In genomic region chr15:57288926-57289650, GRCh38 we compare ENCODE assay signal across 18 cellular contexts.
A peak's percentile ranks its signal among the peaks of the same experiment; 100 is the strongest.
DNase-seq lines count a peak whose midpoint lies in the region; ATAC-seq and TF ChIP-seq lines count a peak whose summit lies in the region.
"Had no signal": no experiment of that assay in that cellular context is flagged by ENCODE, and none has a peak within 500 bp of the region (broad histone marks: within the 10 kb centered on the region; RNA-seq: fewer than 3 reads in every experiment).

No MANE protein-coding gene starts in this region.

- ATAC-seq in lower lobe of right lung (no peak), GM18858 (IDR thresholded peaks at IDR 0.05; ENCODE audit: unreplicated experiment) (no peak), GM18867 (IDR thresholded peaks at IDR 0.05; ENCODE audit: unreplicated experiment) (no peak), gastroesophageal sphincter (no peak)
- ATAC-seq: activated T-cell treated with anti-CD3 and anti-CD28 coated beads, Interleukin-2, amount 50 U/mL, for 72 hours; foreskin keratinocyte had no signal

- WGBS in GM23248 (ENCODE audit: low coverage in 1 of 2, low lambda C conversion rate in 2 of 2, missing lambda C conversion rate in 2 of 2), 2 experiments: 23 to 25% methylated on average over 7 of the region's 7 CpGs
- 67 to 73% methylated on average over 3 to 7 of the region's 7 CpGs for WGBS in gastroesophageal sphincter (ENCODE audit: low coverage in 1 of 2), 2 donors

- H3K9me3 ChIP-seq in GM23248 (ENCODE audit: low read depth) (no peaks in the 10 kb centered on the region), WERI-Rb-1 (ENCODE audit: severe bottlenecking) (peaks cover 3% of the 10 kb centered on the region), lower lobe of right lung (no peaks in the 10 kb centered on the region), gastroesophageal sphincter (no peaks in the 10 kb centered on the region)

- intact Hi-C loops in lower lobe of right lung (cut with DNase I): no loop called here

- no peaks in the 10 kb centered on the region for H3K9me2 ChIP-seq in GM23248 (ENCODE audit: insufficient read depth)

- in situ Hi-C loops in GM23248 (cut with MboI): no loop called here

- no peak for TF ChIP-seq POLR2A in gastroesophageal sphincter (IDR thresholded peaks at IDR 0.05)

- H3K27me3 ChIP-seq in GM23248 (replicated peaks; ENCODE audit: insufficient read depth): no peaks in the 10 kb centered on the region
- no peaks in the 10 kb centered on the region for H3K27me3 ChIP-seq in WERI-Rb-1 (ENCODE audit: insufficient read depth, low read depth, severe bottlenecking)
- no peaks in the 10 kb centered on the region for H3K27me3 ChIP-seq in lower lobe of right lung (ENCODE audit: low read depth)
- no peaks in the 10 kb centered on the region for H3K27me3 ChIP-seq in gastroesophageal sphincter
- H3K27me3 ChIP-seq: foreskin keratinocyte had no signal

- no peak overlapping the region for H2AFZ ChIP-seq in GM23248

- H3K27ac ChIP-seq in GM23248: peak overlapping the region; percentile 64
- peak overlapping the region; percentile 68 for H3K27ac ChIP-seq in WERI-Rb-1
- peak overlapping the region; percentile 8 for H3K27ac ChIP-seq in lower lobe of right lung
- H3K27ac ChIP-seq in gastroesophageal sphincter: no peak overlapping the region
- H3K27ac ChIP-seq: foreskin keratinocyte had no signal

- H3K4me3 ChIP-seq in AG09309 (ENCODE audit: control insufficient read depth, low read depth, low read length) (no peak overlapping the region), GM23248 (peak overlapping the region; percentile 36), WERI-Rb-1 (ENCODE audit: low read depth, low read length) (no peak overlapping the region), lower lobe of right lung (no peak overlapping the region), gastroesophageal sphincter (no peak overlapping the region)

- H3K4me2 ChIP-seq in GM23248 (ENCODE audit: unreplicated experiment): peak overlapping the region; percentile 37

- H3K36me3 ChIP-seq in GM23248 (ENCODE audit: low read depth) (peaks cover 14% of the 10 kb centered on the region), WERI-Rb-1 (peaks cover 47% of the 10 kb centered on the region), lower lobe of right lung (peaks cover 42% of the 10 kb centered on the region), gastroesophageal sphincter (peaks cover 0 to 62% of the 10 kb centered on the region in 2 donors)

- H4K20me1 ChIP-seq in GM23248 (ENCODE audit: insufficient read depth): no peaks in the 10 kb centered on the region

- TF ChIP-seq CTCF in AG09309 (IDR thresholded peaks at IDR 0.05; ENCODE audit: control insufficient read depth, insufficient read depth, low read depth, low read length, missing control alignments): no peak
- no peak for TF ChIP-seq CTCF in WERI-Rb-1 (IDR thresholded peaks at IDR 0.05; ENCODE audit: low read depth, low read length)
- TF ChIP-seq CTCF in lower lobe of right lung (IDR thresholded peaks at IDR 0.05): no peak
- no peak for TF ChIP-seq CTCF in gastroesophageal sphincter (IDR thresholded peaks at IDR 0.05)

- peaks cover 8% of the 10 kb centered on the region; the same call in 1 of the 2 replicates for H3F3A ChIP-seq in GM23248 (ENCODE audit: insufficient read depth)

- H3K4me1 ChIP-seq in GM23248 (ENCODE audit: insufficient read depth): peaks cover 17% of the 10 kb centered on the region
- H3K4me1 ChIP-seq in lower lobe of right lung: no peaks in the 10 kb centered on the region
- no peaks in the 10 kb centered on the region for H3K4me1 ChIP-seq in gastroesophageal sphincter
- H3K4me1 ChIP-seq: foreskin keratinocyte had no signal

- TF ChIP-seq EP300 in gastroesophageal sphincter (IDR thresholded peaks at IDR 0.05): no peak

- peak; percentile 28 for DNase-seq in AG09309 (ENCODE audit: low read depth)
- peak; percentile 87 for DNase-seq in GM23248
- DNase-seq in WERI-Rb-1: no peak
- DNase-seq in lower lobe of right lung: no peak
- no peak for DNase-seq in NK-92 (lab: John Stamatoyannopoulos, UW; ENCODE audit: unreplicated experiment)
- DNase-seq: activated CD4-positive, CD25-positive, alpha-beta regulatory T cell; activated T-cell treated with anti-CD3 and anti-CD28 coated beads, Interleukin-2, amount 50 U/mL, for 72 hours; CD8-positive, alpha-beta memory T cell; endodermal cell; foreskin keratinocyte; H7; NCI-H1436 treated with DMSO at 0.1 percent for 48 hours; NCI-H2171 treated with DMSO at 0.1 percent for 48 hours; NCI-H748 treated with DMSO at 0.1 percent for 48 hours; posterior cingulate gyrus had no signal

- H3K79me2 ChIP-seq in GM23248 (ENCODE audit: insufficient read depth): no peaks in the 10 kb centered on the region

- H3K9ac ChIP-seq in GM23248: peak overlapping the region; percentile 44

Comparison
In these comparisons a context has a peak if more than half of its experiments do, and no peak if none do; other contexts are left out.
1. DNase-seq: peak in AG09309 (single experiment) and GM23248 (single experiment); none in WERI-Rb-1 (single experiment), lower lobe of right lung (single experiment) and NK-92 (single experiment).
2. H3K27ac ChIP-seq: peak in GM23248 (single experiment), WERI-Rb-1 (single experiment) and lower lobe of right lung (single experiment); none in gastroesophageal sphincter (0 of 4).